ENCODE assay signal across 8 cellular contexts in genomic region chr1:94418664-94419655, GRCh38. TPM values are rescaled to one million over a fixed set of nuclear protein-coding genes. Genes with fewer than 3 reads are reported as not detected.
A peak's percentile ranks its signal among the peaks of the same experiment; 100 is the strongest.
DNase-seq lines count a peak whose midpoint lies in the region; ATAC-seq and TF ChIP-seq lines count a peak whose summit lies in the region.

No MANE protein-coding gene starts in this region.

- H3K4me3 ChIP-seq in BLaER1 (peak overlapping the region; percentile 93), RWPE2 (ENCODE audit: severe bottlenecking) (peak overlapping the region; percentile 73), dorsolateral prefrontal cortex (peak overlapping the region; percentile 76 to 99 (median 96)), lower leg skin (ENCODE audit: low read depth, poor library complexity, severe bottlenecking) (peak overlapping the region; percentile 75)

- H3K36me3 ChIP-seq in BLaER1 (no peaks in the 10 kb centered on the region), RWPE2 (ENCODE audit: low read depth) (no peaks in the 10 kb centered on the region)

- H4K20me1 ChIP-seq in BLaER1, result peaks cover 56% of the 10 kb centered on the region

- peak overlapping the region; percentile 84 for H3K9ac ChIP-seq in BLaER1

- H3K27me3 ChIP-seq in BLaER1, result peaks cover 19% of the 10 kb centered on the region
- H3K27me3 ChIP-seq in RWPE2 (ENCODE audit: insufficient read depth, poor library complexity, severe bottlenecking), result no peaks in the 10 kb centered on the region
- no peaks in the 10 kb centered on the region for H3K27me3 ChIP-seq in dorsolateral prefrontal cortex

- TF ChIP-seq POLR2A in lower leg skin (IDR thresholded peaks at IDR 0.05), result no peak

- TF ChIP-seq CTCF in RWPE2 (IDR thresholded peaks at IDR 0.05; ENCODE audit: poor library complexity, severe bottlenecking) (no peak), dorsolateral prefrontal cortex (IDR thresholded peaks at IDR 0.05 in 54 of 56, conservative IDR thresholded peaks at IDR 0.05 in 2 of 56; ENCODE audit: low read depth in 1 of 56, partially characterized antibody in 56 of 56) (peak in 1 of 56 donors; percentile 0), lower leg skin (IDR thresholded peaks at IDR 0.05) (no peak)

- H3K4me1 ChIP-seq in BLaER1, result peaks cover 36% of the 10 kb centered on the region
- peaks cover 30% of the 10 kb centered on the region for H3K4me1 ChIP-seq in RWPE2 (ENCODE audit: insufficient read depth, poor library complexity, severe bottlenecking)

- no peak for DNase-seq in RWPE2 (ENCODE audit: low spot score)
- peak in 5 of 10 donors; percentile 35 to 42 (median 38) for DNase-seq in dorsolateral prefrontal cortex
- DNase-seq in lower leg skin (ENCODE audit: low spot score in 2 of 2), result peak; percentile 62 to 89
- DNase-seq in superior temporal gyrus (ENCODE audit: extremely low spot score), result peak; percentile 49
- DNase-seq in cortex of kidney (lab: John Stamatoyannopoulos, UW), result no peak

- intact Hi-C loops in dorsolateral prefrontal cortex (cut with DNase I) (loop anchor here in 1 of 2 donors (2.0 to 5.0 kb wide), 4 partner anchors 44 to 572 kb away; no protein-coding TSS in a partner anchor), lower leg skin (cut with DNase I; ENCODE audit: low total_unique reads) (no loop called here)

- peak; percentile 33 for ATAC-seq in GM18511 (IDR thresholded peaks at IDR 0.05; ENCODE audit: unreplicated experiment)
- ATAC-seq in HG03159 (IDR thresholded peaks at IDR 0.05; ENCODE audit: unreplicated experiment), result peak; percentile 29
- peak; percentile 2; the same call in 2 of the 3 replicates for ATAC-seq in RWPE2 (ENCODE audit: low read depth)

- H3K9me3 ChIP-seq in BLaER1, result no peaks in the 10 kb centered on the region
- no peaks in the 10 kb centered on the region for H3K9me3 ChIP-seq in RWPE2 (ENCODE audit: severe bottlenecking)

- H3K27ac ChIP-seq in BLaER1, result peak overlapping the region; percentile 81
- H3K27ac ChIP-seq in RWPE2 (ENCODE audit: poor library complexity, severe bottlenecking), result peak overlapping the region; percentile 64
- H3K27ac ChIP-seq in dorsolateral prefrontal cortex, result peak overlapping the region; percentile 51 to 99 (median 97)

- peak overlapping the region; percentile 90 for H3K4me2 ChIP-seq in BLaER1

- WGBS in lower leg skin, 2 donors, result 3 to 4% methylated on average over 28 to 36 of the region's 52 CpGs

RNA-seq across cellular contexts. Expression of gene ABCD3, which starts 0.8 kb away (rescaled TPM):
- total RNA-seq in dorsolateral prefrontal cortex, result 10 to 100 TPM; 29.3 to 56.2 (median 39.9) TPM
- 10 to 100 TPM; 31.3 to 46.6 (median 41.8) TPM for total RNA-seq in lower leg skin

Comparison
In these comparisons a context has a peak if more than half of its experiments do, and no peak if none do; other contexts are left out.
1. DNase-seq: peak in lower leg skin (2 of 2) and superior temporal gyrus (single experiment); none in RWPE2 (single experiment) and cortex of kidney (single experiment).
2. Peak in every context shown above with its lines, with median percentiles within 50 percentile points of each other: H3K27ac ChIP-seq, H3K4me3 ChIP-seq and ATAC-seq.